8 cellular contexts compared by ENCODE assay signal in the genomic region with DNA sequence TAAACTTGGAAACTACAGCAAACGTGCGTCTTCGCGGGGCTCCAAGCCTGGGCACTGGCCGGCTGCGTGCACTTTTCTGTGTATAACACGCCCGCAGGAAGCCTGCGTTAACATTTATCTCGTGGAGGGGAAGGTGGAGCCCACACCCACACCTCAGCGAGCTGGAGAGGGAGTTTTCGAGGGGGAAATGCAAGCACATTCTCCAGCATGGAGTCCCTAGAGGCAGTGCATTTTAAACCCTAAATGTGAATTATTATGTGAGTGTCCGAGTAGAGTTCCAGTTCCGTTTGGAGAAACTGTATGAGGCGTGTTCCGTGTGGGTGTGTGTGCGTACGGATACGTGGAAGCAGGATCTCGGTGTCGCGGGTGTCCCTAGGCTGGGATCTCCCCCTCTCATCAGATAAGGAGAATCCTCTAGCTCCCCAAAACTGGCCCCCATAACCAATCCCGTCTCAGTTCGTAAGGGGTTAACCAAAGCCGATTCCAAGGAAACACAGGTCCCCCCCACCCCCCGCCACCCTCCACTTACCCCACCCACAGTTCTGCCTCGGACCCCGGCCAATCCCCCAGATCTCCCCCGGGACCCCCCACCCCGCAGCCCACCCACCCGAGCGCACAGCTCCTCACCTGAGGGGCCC. TPM values are rescaled to one million over a fixed set of nuclear protein-coding genes. Genes with fewer than 3 reads are reported as not detected.
DNase-seq lines count a peak whose midpoint lies in the region; ATAC-seq and TF ChIP-seq lines count a peak whose summit lies in the region.

No MANE protein-coding gene starts in this region.

- H3K27me3 Mint-ChIP-seq in activated T-cell treated with anti-CD3 and anti-CD28 coated beads, Interleukin-2, amount 50 U/mL, for 72 hours (ENCODE audit: low read depth): peaks cover 16% of the 10 kb centered on the region
- no peaks in the 10 kb centered on the region for H3K27me3 Mint-ChIP-seq in osteocyte (ENCODE audit: unreplicated experiment)

- ATAC-seq in activated T-cell treated with anti-CD3 and anti-CD28 coated beads, Interleukin-2, amount 50 U/mL, for 72 hours (replicated peaks in 1 of 2): peak; percentile 4
- no peak for ATAC-seq in gastroesophageal sphincter

- H3K9me3 ChIP-seq in gastroesophageal sphincter: no peaks in the 10 kb centered on the region

- no peak for TF ChIP-seq EP300 in gastroesophageal sphincter (IDR thresholded peaks at IDR 0.05)

- no peaks in the 10 kb centered on the region for H3K36me3 ChIP-seq in gastroesophageal sphincter

- TF ChIP-seq CTCF in GM13977 (IDR thresholded peaks at IDR 0.05; ENCODE audit: extremely low read depth, insufficient read depth, missing control alignments) (no peak), gastroesophageal sphincter (IDR thresholded peaks at IDR 0.05) (no peak), osteocyte (IDR thresholded peaks at IDR 0.05) (no peak)

- in situ Hi-C loops in GM13977 (cut with MboI; ENCODE audit: low pct_unique_long_range_greater_than_20kb, low sequenced_read_pairs, unreplicated experiment): loop anchor here (10.0 to 25.0 kb wide), 2 partner anchors 211 to 226 kb away; no protein-coding TSS in a partner anchor

- WGBS in gastroesophageal sphincter (ENCODE audit: low coverage in 1 of 2), 2 donors: 0 to 1% methylated on average over 4 to 11 of the region's 32 CpGs

- H3K4me1 Mint-ChIP-seq in activated T-cell treated with anti-CD3 and anti-CD28 coated beads, Interleukin-2, amount 50 U/mL, for 72 hours (ENCODE audit: low read depth): peaks cover 30% of the 10 kb centered on the region
- peaks cover 24% of the 10 kb centered on the region for H3K4me1 Mint-ChIP-seq in osteocyte (ENCODE audit: unreplicated experiment)

- TF ChIP-seq POLR2A in gastroesophageal sphincter (IDR thresholded peaks at IDR 0.05): no peak

- H3K9me3 Mint-ChIP-seq in activated T-cell treated with anti-CD3 and anti-CD28 coated beads, Interleukin-2, amount 50 U/mL, for 72 hours: no peaks in the 10 kb centered on the region
- H3K9me3 Mint-ChIP-seq in osteocyte (ENCODE audit: unreplicated experiment): no peaks in the 10 kb centered on the region

- DNase-seq in GM13977 (ENCODE audit: low spot score) (peak; percentile 38), NOMO-1 treated with DMSO at 0.1 percent for 48 hours (lab: John Stamatoyannopoulos, UW; ENCODE audit: unreplicated experiment) (peak; percentile 70), osteocyte (ENCODE audit: extremely low spot score, unreplicated experiment) (no peak), NCI-H510A (lab: John Stamatoyannopoulos, UW) (no peak), NCI-H1694 (lab: John Stamatoyannopoulos, UW) (no peak), NCI-H2171 treated with DMSO at 0.1 percent for 48 hours (lab: John Stamatoyannopoulos, UW) (no peak)
- DNase-seq in activated T-cell treated with anti-CD3 and anti-CD28 coated beads, Interleukin-2, amount 50 U/mL, for 72 hours: peak; percentile 45 to 62

- H3K4me1 ChIP-seq in gastroesophageal sphincter: peaks cover 0 to 25% (median 2%) of the 10 kb centered on the region in 3 donors

- H3K36me3 Mint-ChIP-seq in activated T-cell treated with anti-CD3 and anti-CD28 coated beads, Interleukin-2, amount 50 U/mL, for 72 hours (ENCODE audit: insufficient read depth in 2 of 2): peaks cover 26 to 32% of the 10 kb centered on the region in 2 donors
- peaks cover 2% of the 10 kb centered on the region for H3K36me3 Mint-ChIP-seq in osteocyte (ENCODE audit: unreplicated experiment)

- H3K4me3 ChIP-seq in gastroesophageal sphincter: peak overlapping the region; percentile 64 to 85

- H3K4me3 Mint-ChIP-seq in activated T-cell treated with anti-CD3 and anti-CD28 coated beads, Interleukin-2, amount 50 U/mL, for 72 hours: peak overlapping the region; percentile 88 to 97
- H3K4me3 Mint-ChIP-seq in osteocyte (ENCODE audit: unreplicated experiment): peak overlapping the region; percentile 91

- peak overlapping the region; percentile 3 to 95 (median 92) for H3K27ac ChIP-seq in gastroesophageal sphincter

- H3K27ac Mint-ChIP-seq in activated T-cell treated with anti-CD3 and anti-CD28 coated beads, Interleukin-2, amount 50 U/mL, for 72 hours: peak overlapping the region; percentile 49
- peak overlapping the region; percentile 88 for H3K27ac Mint-ChIP-seq in osteocyte (ENCODE audit: unreplicated experiment)

- no peaks in the 10 kb centered on the region for H3K27me3 ChIP-seq in gastroesophageal sphincter

RNA-seq across cellular contexts. Expression of gene CDK6, which starts 0.4 kb away (rescaled TPM):
- total RNA-seq in activated T-cell treated with anti-CD3 and anti-CD28 coated beads, Interleukin-2, amount 50 U/mL, for 72 hours: 100 to 1,000 TPM; 213 to 256 TPM
- total RNA-seq in gastroesophageal sphincter: 10 to 100 TPM; 19.7 to 51.1 (median 33.8) TPM
- 52.3 and 53.6 TPM in 2 replicates for total RNA-seq in osteocyte

Comparison
In these comparisons a context has a peak if more than half of its experiments do, and no peak if none do; other contexts are left out.
1. DNase-seq: peak in GM13977 (single experiment), NOMO-1 treated with DMSO at 0.1 percent for 48 hours (single experiment) and activated T-cell treated with anti-CD3 and anti-CD28 coated beads, Interleukin-2, amount 50 U/mL, for 72 hours (2 of 2); none in osteocyte (single experiment), NCI-H510A (single experiment), NCI-H1694 (single experiment) and NCI-H2171 treated with DMSO at 0.1 percent for 48 hours (single experiment).